In the genomic region with DNA sequence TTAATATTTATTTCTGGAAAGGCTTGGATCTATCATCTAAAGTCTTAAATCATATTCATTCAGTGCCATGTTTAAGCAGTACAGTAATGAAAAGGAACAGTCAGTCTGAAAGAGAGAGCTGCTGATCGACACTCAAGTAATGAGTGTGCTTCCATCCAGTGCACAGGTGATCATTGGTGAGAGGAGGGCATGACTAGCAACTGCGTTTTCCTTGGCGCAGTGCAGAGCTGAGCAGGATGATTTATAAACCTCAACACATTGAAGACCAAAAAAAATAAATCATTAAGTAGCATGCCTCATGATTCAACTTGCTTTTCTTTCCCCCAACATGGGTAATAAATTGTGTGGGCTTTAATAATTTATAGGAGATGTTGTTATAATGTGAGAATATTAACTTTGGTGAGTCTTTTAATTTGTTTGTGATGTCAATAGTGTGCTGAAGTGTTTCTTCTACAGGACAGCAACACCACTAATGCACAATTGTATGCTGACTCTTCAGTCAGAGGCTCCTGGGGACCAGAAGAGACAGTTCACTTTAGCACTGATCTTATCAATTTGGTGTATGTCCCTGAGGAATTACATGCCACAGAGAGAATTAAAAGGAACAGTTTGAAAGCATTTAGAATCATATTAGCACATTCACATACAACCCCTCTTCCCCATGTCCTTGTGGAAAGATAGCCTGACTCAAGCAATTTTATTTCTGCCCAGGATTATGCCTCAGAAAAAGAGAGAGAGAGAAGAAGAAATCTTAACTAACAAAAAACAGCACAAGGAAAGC, we compare ENCODE assay signal across 1 cellular context.
A peak's percentile ranks its signal among the peaks of the same experiment; 100 is the strongest.
TF ChIP-seq lines count a peak whose summit lies in the region.

No MANE protein-coding gene starts in this region.

TF ChIP-seq in GM12878, 131 proteins besides CTCF, POLR2A, EP300 and RAD21 (continued from another document):
- TF ChIP-seq ZNF687 (IDR thresholded peaks at IDR 0.05) (peak; percentile 15; the same call in 1 of the 2 replicates), NBN (IDR thresholded peaks at IDR 0.05) (0 out of 2 replicates have a peak, but pooled peaks have one; percentile 18), BHLHE40 (IDR thresholded peaks at IDR 0.05; ENCODE audit: borderline replicate concordance in 1 of 2, low read depth in 2 of 2, low read length in 1 of 2) (peak in 1 of 2 experiments; percentile 29; a peak in 1 of 4 replicates), JUNB (IDR thresholded peaks at IDR 0.05) (peak; percentile 62), ATF7 (IDR thresholded peaks at IDR 0.05; ENCODE audit: low read depth) (peak; percentile 35; the same call in 1 of the 2 replicates), CHD1 (IDR thresholded peaks at IDR 0.05; ENCODE audit: low read depth, low read length) (no peak), BCL11A (IDR thresholded peaks at IDR 0.05; ENCODE audit: low read depth, low read length) (peak; percentile 60; the same call in 1 of the 2 replicates), ZNF622 (IDR thresholded peaks at IDR 0.05) (no peak), RAD51 (IDR thresholded peaks at IDR 0.05) (peak; percentile 21; the same call in 1 of the 2 replicates), JUND (IDR thresholded peaks at IDR 0.05; ENCODE audit: low read depth, low read length) (peak; percentile 55; the same call in 1 of the 2 replicates), IKZF2 (IDR thresholded peaks at IDR 0.05) (peak; percentile 5 to 53; a peak in 1 of 4 replicates), MTA2 (IDR thresholded peaks at IDR 0.05; ENCODE audit: low read depth) (peak; percentile 72; the same call in 1 of the 2 replicates), MEF2B (IDR thresholded peaks at IDR 0.05; ENCODE audit: partially characterized antibody, poor library complexity, severe bottlenecking) (peak; percentile 58), TCF12 (IDR thresholded peaks at IDR 0.05; ENCODE audit: low read depth, low read length) (0 out of 2 replicates have a peak, but pooled peaks have one; percentile 37), NR2F1 (conservative IDR thresholded peaks at IDR 0.05) (0 out of 2 replicates have a peak, but pooled peaks have one; percentile 7)
